33 cellular contexts compared by ENCODE assay signal in genomic region chr16:14315683-14316320, GRCh38.
"Had no signal": no experiment of that assay in that cellular context is flagged by ENCODE, and none has a peak within 500 bp of the region (broad histone marks: within the 10 kb centered on the region; RNA-seq: fewer than 3 reads in every experiment).

No MANE protein-coding gene starts in this region.

- H3K4me3 ChIP-seq: ascending aorta, breast epithelium, cardiac muscle cell, colonic mucosa, esophagus squamous epithelium, heart left ventricle had no signal

- ATAC-seq: activated naive CD4-positive, alpha-beta T cell treated with anti-CD3 and anti-CD28 coated beads, Interleukin-2, amount 50 U/mL, for 72 hours; activated T-cell treated with anti-CD3 and anti-CD28 coated beads, Interleukin-2, amount 50 U/mL, for 72 hours; heart left ventricle; WTC11 had no signal

- H3K27ac ChIP-seq: ascending aorta, breast epithelium, cardiac muscle cell, colonic mucosa, epithelial cell of prostate, esophagus squamous epithelium, heart left ventricle, VCaP had no signal

- DNase-seq: activated CD4-positive, alpha-beta memory T cell treated with anti-CD3 and anti-CD28 coated beads, Interleukin-2, amount 10 ng/mL, durations not matched to agents 7 days and 5 days; activated CD4-positive, alpha-beta T cell treated with anti-CD3 and anti-CD28 coated beads for 1 hour; activated CD4-positive, alpha-beta T cell treated with anti-CD3 and anti-CD28 coated beads for 4 hours; activated CD4-positive, alpha-beta T cell treated with anti-CD3 and anti-CD28 coated beads, Interleukin-2, amount 10 ng/mL, durations not matched to agents 7 days and 5 days; activated CD4-positive, alpha-beta T cell treated with anti-CD3 and anti-CD28 coated beads, Interleukin-2, amount 50 U/mL, for 4 hours; activated CD8-positive, alpha-beta memory T cell treated with anti-CD3 and anti-CD28 coated beads, Interleukin-2, amount 50 U/mL, for 48 hours; activated gamma-delta T cell; activated naive CD4-positive, alpha-beta T cell; activated naive CD4-positive, alpha-beta T cell treated with anti-CD3 and anti-CD28 coated beads, Interleukin-2, amount 10 ng/mL, durations not matched to agents 7 days and 5 days; activated naive CD8-positive, alpha-beta T cell treated with anti-CD3 and anti-CD28 coated beads, Interleukin-2, amount 10 ng/mL, durations not matched to agents 7 days and 5 days; activated T-cell treated with anti-CD3 and anti-CD28 coated beads for 4 hours; activated T-cell treated with anti-CD3 and anti-CD28 coated beads, Interleukin-2, amount 50 U/mL, for 24 hours; activated T-cell treated with anti-CD3 and anti-CD28 coated beads, Interleukin-2, amount 50 U/mL, for 72 hours; amygdala; central memory CD4-positive, alpha-beta T cell; cerebellar nuclear complex; colonic mucosa; effector CD8-positive, alpha-beta T cell; esophagus squamous epithelium; foreskin fibroblast; glutamatergic neuron; heart left ventricle; T-helper 2 cell had no signal

- H3K4me1 ChIP-seq: breast epithelium, colonic mucosa had no signal

- H3K27me3 ChIP-seq: ascending aorta, breast epithelium, cardiac muscle cell, colonic mucosa, esophagus squamous epithelium, heart left ventricle had no signal

- H3K36me3 ChIP-seq: ascending aorta, breast epithelium, cardiac muscle cell, colonic mucosa, esophagus squamous epithelium, heart left ventricle had no signal

- H3K9me3 ChIP-seq: ascending aorta, breast epithelium, colonic mucosa, esophagus squamous epithelium, heart left ventricle had no signal

- FAIRE-seq: endometrium, endothelial cell of umbilical vein, frontal cortex had no signal
